Comparison of ENCODE assay signal across 9 cellular contexts in genomic region chr1:183590225-183591191, GRCh38. TPM values are rescaled to one million over a fixed set of nuclear protein-coding genes. Genes with fewer than 3 reads are reported as not detected.
DNase-seq lines count a peak whose midpoint lies in the region; ATAC-seq, FAIRE-seq and TF ChIP-seq lines count a peak whose summit lies in the region.
"Had no signal": no experiment of that assay in that cellular context is flagged by ENCODE, and none has a peak within 500 bp of the region (broad histone marks: within the 10 kb centered on the region; RNA-seq: fewer than 3 reads in every experiment).

Gene NCF2, minus strand, starts transcription at chr1:183590459. Its CDS starts 130 bp downstream, at chr1:183590329.

- H2BK120ac ChIP-seq in mesenchymal stem cell (ENCODE audit: low read depth, low read length), result no peak within 1 kb of the TSS

- H3K4me1 ChIP-seq in keratinocyte (ENCODE audit: control insufficient read depth, extremely low read depth, insufficient read depth, low read length) (peaks cover 14% of the 10 kb centered on the region), thoracic aorta (ENCODE audit: control insufficient read depth in 1 of 2, low read depth in 2 of 2) (no peaks in the 10 kb centered on the region), mesenchymal stem cell (ENCODE audit: control insufficient read depth, insufficient read depth, low read depth, low read length) (no peaks in the 10 kb centered on the region), tibial artery (no peaks in the 10 kb centered on the region)

- no peaks in the 10 kb centered on the region for H3K27me3 Mint-ChIP-seq in activated CD4-positive, alpha-beta memory T cell treated with anti-CD3 and anti-CD28 coated beads, Interleukin-2, amount 10 ng/mL, durations not matched to agents 7 days and 5 days

- peak; percentile 86 for DNase-seq in GM06990 (ENCODE audit: extremely low read depth, insufficient read length)
- DNase-seq in activated CD4-positive, alpha-beta memory T cell treated with anti-CD3 and anti-CD28 coated beads, Interleukin-2, amount 10 ng/mL, durations not matched to agents 7 days and 5 days, result peak; percentile 67
- peak; percentile 41 for DNase-seq in keratinocyte (ENCODE audit: low read depth, low spot score)
- no peak for DNase-seq in thoracic aorta (ENCODE audit: low spot score)
- no peak for DNase-seq in mesenchymal stem cell
- DNase-seq in tibial artery, result no peak

- intact Hi-C loops in tibial artery (cut with DNase I; ENCODE audit: low total_unique reads), result no loop called here

- H3K4me3 ChIP-seq in GM06990 (replicated peaks; ENCODE audit: low read depth, low read length), result peak within 1 kb of the TSS; percentile 72
- peak within 1 kb of the TSS; percentile 30 to 54 (median 39) for H3K4me3 ChIP-seq in keratinocyte (ENCODE audit: control insufficient read depth in 2 of 3, extremely low read depth in 1 of 3, insufficient read depth in 2 of 3, low read depth in 1 of 3, low read length in 3 of 3)
- H3K4me3 ChIP-seq in thoracic aorta, result peak within 1 kb of the TSS; percentile 44
- H3K4me3 ChIP-seq in mesenchymal stem cell (ENCODE audit: insufficient read depth in 1 of 2, low read depth in 1 of 2, low read length in 2 of 2), result no peak within 1 kb of the TSS
- peak within 1 kb of the TSS in 1 of 2 donors; percentile 4 for H3K4me3 ChIP-seq in tibial artery

- H4K8ac ChIP-seq in mesenchymal stem cell (ENCODE audit: low read length), result no peak within 1 kb of the TSS

- peaks cover 5% of the 10 kb centered on the region for H3K36me3 Mint-ChIP-seq in activated CD4-positive, alpha-beta memory T cell treated with anti-CD3 and anti-CD28 coated beads, Interleukin-2, amount 10 ng/mL, durations not matched to agents 7 days and 5 days (ENCODE audit: low read depth)

- TF ChIP-seq CTCF in GM06990 (IDR thresholded peaks at IDR 0.05; ENCODE audit: insufficient read depth, low read length, poor library complexity, severe bottlenecking) (no peak), keratinocyte (optimal IDR thresholded peaks at IDR 0.05 in 1 of 3, IDR thresholded peaks at IDR 0.05 in 1 of 3, conservative IDR thresholded peaks at IDR 0.05 in 1 of 3; ENCODE audit: extremely low read depth in 1 of 3, insufficient read depth in 2 of 3, low read length in 3 of 3) (no peak), thoracic aorta (IDR thresholded peaks at IDR 0.05) (no peak), tibial artery (IDR thresholded peaks at IDR 0.05) (no peak)

- no peak within 1 kb of the TSS for H3K4ac ChIP-seq in mesenchymal stem cell (ENCODE audit: low read depth in 1 of 2, low read length in 2 of 2)

- peak; percentile 53 for FAIRE-seq in keratinocyte (lab: Jason Lieb, UNC)

- dilution Hi-C loops in keratinocyte (cut with MboI; ENCODE audit: extremely low pct_ligation_motif_present, low sequenced_read_pairs), result no loop called here

- ATAC-seq in GM19468 (IDR thresholded peaks at IDR 0.05; ENCODE audit: extremely low read depth, unreplicated experiment), result peak; percentile 74
- ATAC-seq in HG03469 (IDR thresholded peaks at IDR 0.05; ENCODE audit: unreplicated experiment), result peak; percentile 63
- peak; percentile 52 for ATAC-seq in thoracic aorta (ENCODE audit: insufficient number of reproducible peaks, low FRiP score, low read depth)

- H2BK5ac ChIP-seq in mesenchymal stem cell (ENCODE audit: low read depth, low read length, poor library complexity, severe bottlenecking), result no peak within 1 kb of the TSS

- peaks cover 46% of the 10 kb centered on the region for H3K4me1 Mint-ChIP-seq in activated CD4-positive, alpha-beta memory T cell treated with anti-CD3 and anti-CD28 coated beads, Interleukin-2, amount 10 ng/mL, durations not matched to agents 7 days and 5 days

- H3K4me3 Mint-ChIP-seq in activated CD4-positive, alpha-beta memory T cell treated with anti-CD3 and anti-CD28 coated beads, Interleukin-2, amount 10 ng/mL, durations not matched to agents 7 days and 5 days, result peak within 1 kb of the TSS; percentile 73

- no peaks in the 10 kb centered on the region for H3K9me3 Mint-ChIP-seq in activated CD4-positive, alpha-beta memory T cell treated with anti-CD3 and anti-CD28 coated beads, Interleukin-2, amount 10 ng/mL, durations not matched to agents 7 days and 5 days

- no peaks in the 10 kb centered on the region for H3K79me1 ChIP-seq in mesenchymal stem cell (replicated peaks; ENCODE audit: low read length, poor library complexity, severe bottlenecking)

- POLR2A ChIA-PET in activated CD4-positive, alpha-beta memory T cell treated with anti-CD3 and anti-CD28 coated beads, Interleukin-2, amount 10 ng/mL, durations not matched to agents 7 days and 5 days (lab: Charles Lee), result interaction anchor here (0.9 to 4.4 kb wide), 7 partner anchors 9 to 44 kb away, joined by 3 to 25 read pairs (median 10); partner anchors contain the start of gene ARPC5

- CTCF ChIA-PET in activated CD4-positive, alpha-beta memory T cell treated with anti-CD3 and anti-CD28 coated beads, Interleukin-2, amount 10 ng/mL, durations not matched to agents 7 days and 5 days (lab: Charles Lee), result interaction anchor here (1.2 to 4.2 kb wide), 3 partner anchors 12 to 122 kb away, joined by 4 to 25 read pairs (median 6); no protein-coding TSS in a partner anchor

- H2AK5ac ChIP-seq in mesenchymal stem cell (ENCODE audit: low read length, severe bottlenecking), result no peak within 1 kb of the TSS

- H3K9me1 ChIP-seq in keratinocyte (ENCODE audit: control insufficient read depth, extremely low read depth, insufficient read depth, low read length), result no peaks in the 10 kb centered on the region

- H3K4me2 ChIP-seq in keratinocyte (ENCODE audit: control insufficient read depth, extremely low read depth, insufficient read depth, low read depth, low read length), result peak within 1 kb of the TSS; percentile 67
- H3K4me2 ChIP-seq in mesenchymal stem cell (ENCODE audit: low read length, poor library complexity, severe bottlenecking), result no peak within 1 kb of the TSS
- H3K4me2 ChIP-seq: KMS-11 had no signal

- H4K91ac ChIP-seq in mesenchymal stem cell (ENCODE audit: low read length), result no peak within 1 kb of the TSS

- no peaks in the 10 kb centered on the region for H3K79me2 ChIP-seq in keratinocyte (ENCODE audit: control insufficient read depth, insufficient read depth, low read length)

- H3K36me3 ChIP-seq in GM06990 (ENCODE audit: control insufficient read depth, insufficient read depth, low read length) (peaks cover 7% of the 10 kb centered on the region), keratinocyte (ENCODE audit: control insufficient read depth in 2 of 2, extremely low read depth in 1 of 2, insufficient read depth in 2 of 2, low read length in 2 of 2) (no peaks in the 10 kb centered on the region), thoracic aorta (no peaks in the 10 kb centered on the region), mesenchymal stem cell (ENCODE audit: control insufficient read depth in 1 of 2, insufficient read depth in 2 of 2, low read depth in 1 of 2, low read length in 2 of 2) (no peaks in the 10 kb centered on the region), tibial artery (no peaks in the 10 kb centered on the region)

- H3K9ac ChIP-seq in keratinocyte (ENCODE audit: control insufficient read depth, extremely low read depth, insufficient read depth, low read length) (peak within 1 kb of the TSS; percentile 54), mesenchymal stem cell (ENCODE audit: low read length) (no peak within 1 kb of the TSS)
- H3K9ac ChIP-seq: KMS-11 had no signal

- peak within 1 kb of the TSS; percentile 82 for H2AFZ ChIP-seq in keratinocyte (ENCODE audit: control insufficient read depth, low read length)
- H2AFZ ChIP-seq in mesenchymal stem cell (ENCODE audit: low read depth, low read length), result no peak within 1 kb of the TSS

- peak within 1 kb of the TSS; percentile 93 for H3K27ac Mint-ChIP-seq in activated CD4-positive, alpha-beta memory T cell treated with anti-CD3 and anti-CD28 coated beads, Interleukin-2, amount 10 ng/mL, durations not matched to agents 7 days and 5 days

- H3K27me3 ChIP-seq in GM06990 (replicated peaks; ENCODE audit: control insufficient read depth, insufficient read depth, low read length) (no peaks in the 10 kb centered on the region), keratinocyte (ENCODE audit: control insufficient read depth, extremely low read depth, insufficient read depth, low read length) (no peaks in the 10 kb centered on the region), thoracic aorta (replicated peaks; ENCODE audit: insufficient read depth) (no peaks in the 10 kb centered on the region), mesenchymal stem cell (ENCODE audit: control insufficient read depth in 1 of 2, insufficient read depth in 1 of 2, low read length in 2 of 2) (peaks cover 0 to 16% of the 10 kb centered on the region in 2 experiments), tibial artery (no peaks in the 10 kb centered on the region)

- H3K27ac ChIP-seq in keratinocyte (ENCODE audit: control insufficient read depth, insufficient read depth, low read length) (peak within 1 kb of the TSS; percentile 70), thoracic aorta (peak within 1 kb of the TSS in 1 of 2 donors; percentile 46), mesenchymal stem cell (ENCODE audit: low read length, poor library complexity, severe bottlenecking) (no peak within 1 kb of the TSS), tibial artery (no peak within 1 kb of the TSS)
- H3K27ac ChIP-seq: KMS-11 had no signal

- H3K14ac ChIP-seq in mesenchymal stem cell (ENCODE audit: low read length in 2 of 2), result no peak within 1 kb of the TSS

- no peak within 1 kb of the TSS for H3K18ac ChIP-seq in mesenchymal stem cell (ENCODE audit: low read depth in 1 of 2, low read length in 2 of 2)

- H2BK12ac ChIP-seq in mesenchymal stem cell (ENCODE audit: low read length in 2 of 2), result no peak within 1 kb of the TSS

- no peak within 1 kb of the TSS for H3K23ac ChIP-seq in mesenchymal stem cell (ENCODE audit: low read length in 2 of 2)

- no peak within 1 kb of the TSS for H2BK15ac ChIP-seq in mesenchymal stem cell (ENCODE audit: low read depth, poor library complexity, severe bottlenecking)

- WGBS in mesenchymal stem cell, result 85% methylated on average over 6 of the region's 7 CpGs

- H4K20me1 ChIP-seq in keratinocyte (ENCODE audit: control insufficient read depth, extremely low read depth, insufficient read depth, low read length), result no peaks in the 10 kb centered on the region

- no peaks in the 10 kb centered on the region for H3K9me3 ChIP-seq in keratinocyte (ENCODE audit: control insufficient read depth, low read depth, low read length)
- no peaks in the 10 kb centered on the region for H3K9me3 ChIP-seq in thoracic aorta
- H3K9me3 ChIP-seq in mesenchymal stem cell (ENCODE audit: control insufficient read depth, low read length), result no peaks in the 10 kb centered on the region
- H3K9me3 ChIP-seq in tibial artery, result no peaks in the 10 kb centered on the region

RNA-seq across cellular contexts. Expression of gene NCF2, which starts in this region (rescaled TPM):
- 10 to 100 TPM; 21.5 to 23.0 TPM for total RNA-seq in activated CD4-positive, alpha-beta memory T cell treated with anti-CD3 and anti-CD28 coated beads, Interleukin-2, amount 10 ng/mL, durations not matched to agents 7 days and 5 days
- polyA plus RNA-seq in keratinocyte, result 8.3 to 12.6 TPM (median 9.2 TPM) in 3 replicates
- polyA plus RNA-seq in keratinocyte (2011; ENCODE audit: low read depth), result 63.3 TPM
- polyA plus RNA-seq in keratinocyte (2011; cell fraction: cytosol; rRNA removed), result 10.0 and 12.3 TPM in 2 replicates
- 13.1 and 17.8 TPM in 2 replicates for polyA plus RNA-seq in keratinocyte (2011; cell fraction: nucleus; rRNA removed)
- 7.0 and 67.9 TPM in 2 replicates for polyA plus RNA-seq in keratinocyte (2012; ENCODE audit: low replicate concordance)
- polyA minus RNA-seq in keratinocyte, result 5.3 to 21.6 TPM (median 7.5 TPM) in 3 replicates
- polyA minus RNA-seq in keratinocyte (2011; cell fraction: cytosol; rRNA and poly(A)+ RNA removed), result 8.4 TPM
- 6.8 and 9.6 TPM in 2 replicates for polyA minus RNA-seq in keratinocyte (2011; cell fraction: nucleus; rRNA and poly(A)+ RNA removed)
- total RNA-seq in thoracic aorta, result 10 to 100 TPM; 21.7 to 22.2 TPM
- 0.08 TPM for polyA plus RNA-seq in mesenchymal stem cell (2013, experiment 1 of 2)
- polyA plus RNA-seq in mesenchymal stem cell (2013, experiment 2 of 2), result 0.04 TPM

Comparison
In these comparisons a context has a peak if more than half of its experiments do, and no peak if none do; other contexts are left out.
1. DNase-seq: peak in GM06990 (single experiment), activated CD4-positive, alpha-beta memory T cell treated with anti-CD3 and anti-CD28 coated beads, Interleukin-2, amount 10 ng/mL, durations not matched to agents 7 days and 5 days (single experiment) and keratinocyte (single experiment); none in thoracic aorta (single experiment), mesenchymal stem cell (single experiment) and tibial artery (0 of 2).
2. H3K4me3 ChIP-seq: peak in GM06990 (single experiment), keratinocyte (3 of 3) and thoracic aorta (single experiment); none in mesenchymal stem cell (0 of 2).
3. Peak in every context shown above with its lines, with median percentiles within 50 percentile points of each other: ATAC-seq.